Comparison of ENCODE assay signal across 12 cellular contexts in the genomic region with DNA sequence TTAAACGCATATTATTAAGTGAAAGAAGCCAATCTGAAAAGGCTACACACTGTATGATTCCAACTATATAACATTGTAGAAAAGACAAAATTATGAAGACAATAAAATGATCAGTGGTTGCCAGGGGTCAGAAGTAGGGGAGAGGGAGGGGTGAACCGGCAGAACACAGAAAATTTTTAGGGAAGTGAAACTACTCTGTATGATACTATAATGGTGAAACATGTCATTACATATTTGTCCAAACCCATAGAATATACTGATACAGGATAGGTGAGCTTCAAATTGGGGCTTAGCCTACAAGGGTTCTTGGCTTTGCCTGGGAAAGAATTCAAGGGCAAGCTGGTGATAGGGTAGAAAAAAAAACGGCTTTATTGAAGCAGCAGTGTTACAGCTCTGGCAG.
A peak's percentile ranks its signal among the peaks of the same experiment; 100 is the strongest.
DNase-seq lines count a peak whose midpoint lies in the region; ATAC-seq and TF ChIP-seq lines count a peak whose summit lies in the region.
"Had no signal": no experiment of that assay in that cellular context is flagged by ENCODE, and none has a peak within 500 bp of the region (broad histone marks: within the 10 kb centered on the region; RNA-seq: fewer than 3 reads in every experiment).

No MANE protein-coding gene starts in this region.

- POLR2A ChIA-PET in activated B cell treated with CpG ODN at 0.5 μM for 24 hours (lab: Charles Lee), result interaction anchor here (0.6 kb wide), 1 partner anchor 126 kb away, joined by 3 read pairs; no protein-coding TSS in a partner anchor

- DNase-seq in activated B cell treated with CpG ODN at 0.5 μM for 24 hours (no peak), MG63 (no peak), SW 1271 (lab: John Stamatoyannopoulos, UW) (no peak), UCSD-AML1 (lab: John Stamatoyannopoulos, UW; ENCODE audit: unreplicated experiment) (no peak)
- DNase-seq in stimulated activated effector memory CD8-positive, alpha-beta T cell treated with anti-CD3 and anti-CD28 coated beads, Interleukin-12 subunit alpha, Interleukin-12 subunit beta, amount 100 ng/mL, for 72 hours (ENCODE audit: low spot score in 2 of 2), result no peak
- DNase-seq: NK-92 treated with Interleukin-12 subunit alpha and Interleukin-12 subunit beta, amount 100 ng/mL, for 24 hours had no signal

- intact Hi-C loops in activated B cell treated with CpG ODN at 0.5 μM for 24 hours (cut with micrococcal nuclease), result loop anchor here (1.0 kb wide), 1 partner anchor 125 kb away; a partner anchor contains a TSS

- CTCF ChIA-PET in activated B cell treated with CpG ODN at 0.5 μM for 24 hours (lab: Charles Lee), result no interaction called here

- ATAC-seq in GM19035 (IDR thresholded peaks at IDR 0.05; ENCODE audit: unreplicated experiment), result peak; percentile 91
- peak; percentile 65 for ATAC-seq in HG02571 (IDR thresholded peaks at IDR 0.05; ENCODE audit: unreplicated experiment)
- peak; percentile 99 for ATAC-seq in HG03378 (IDR thresholded peaks at IDR 0.05; ENCODE audit: unreplicated experiment)
- ATAC-seq in activated B cell treated with CpG ODN at 0.5 μM for 24 hours (ENCODE audit: low read depth), result peak; percentile 96
- no peak for ATAC-seq in stimulated activated effector memory CD8-positive, alpha-beta T cell treated with anti-CD3 and anti-CD28 coated beads, Interleukin-12 subunit alpha, Interleukin-12 subunit beta, amount 100 ng/mL, for 72 hours

- H3K9me3 Mint-ChIP-seq in activated B cell treated with CpG ODN at 0.5 μM for 24 hours, result peaks cover 18% of the 10 kb centered on the region
- H3K9me3 Mint-ChIP-seq in stimulated activated effector memory CD8-positive, alpha-beta T cell treated with anti-CD3 and anti-CD28 coated beads, Interleukin-12 subunit alpha, Interleukin-12 subunit beta, amount 100 ng/mL, for 72 hours, result peaks cover 2% of the 10 kb centered on the region

- H3K27me3 Mint-ChIP-seq in activated B cell treated with CpG ODN at 0.5 μM for 24 hours, result peaks cover 2% of the 10 kb centered on the region

- no peaks in the 10 kb centered on the region; the same call in 1 of the 2 replicates for H3K9me3 ChIP-seq in MG63
- H3K9me3 ChIP-seq: neutrophil had no signal

- no peaks in the 10 kb centered on the region for H3K27me3 ChIP-seq in MG63
- H3K27me3 ChIP-seq: cardiac muscle cell, esophagus muscularis mucosa, neutrophil had no signal

- no peak for TF ChIP-seq CTCF in activated B cell treated with CpG ODN at 0.5 μM for 24 hours (IDR thresholded peaks at IDR 0.05)

- peak overlapping the region; percentile 12 for H3K27ac Mint-ChIP-seq in activated B cell treated with CpG ODN at 0.5 μM for 24 hours
- H3K27ac Mint-ChIP-seq in stimulated activated effector memory CD8-positive, alpha-beta T cell treated with anti-CD3 and anti-CD28 coated beads, Interleukin-12 subunit alpha, Interleukin-12 subunit beta, amount 100 ng/mL, for 72 hours, result no peak overlapping the region

- no peaks in the 10 kb centered on the region for H3K36me3 ChIP-seq in MG63
- H3K36me3 ChIP-seq: cardiac muscle cell, esophagus muscularis mucosa, neutrophil had no signal

- no peak overlapping the region for H3K4me3 ChIP-seq in MG63
- H3K4me3 ChIP-seq: cardiac muscle cell, esophagus muscularis mucosa had no signal

- no peaks in the 10 kb centered on the region for H3K36me3 Mint-ChIP-seq in activated B cell treated with CpG ODN at 0.5 μM for 24 hours (ENCODE audit: low read depth)
- H3K36me3 Mint-ChIP-seq in stimulated activated effector memory CD8-positive, alpha-beta T cell treated with anti-CD3 and anti-CD28 coated beads, Interleukin-12 subunit alpha, Interleukin-12 subunit beta, amount 100 ng/mL, for 72 hours, result no peaks in the 10 kb centered on the region

- H3K4me1 Mint-ChIP-seq in activated B cell treated with CpG ODN at 0.5 μM for 24 hours, result peaks cover 24% of the 10 kb centered on the region
- H3K4me1 Mint-ChIP-seq in stimulated activated effector memory CD8-positive, alpha-beta T cell treated with anti-CD3 and anti-CD28 coated beads, Interleukin-12 subunit alpha, Interleukin-12 subunit beta, amount 100 ng/mL, for 72 hours, result no peaks in the 10 kb centered on the region

- H3K4me3 Mint-ChIP-seq in activated B cell treated with CpG ODN at 0.5 μM for 24 hours, result peak overlapping the region; percentile 0
- H3K4me3 Mint-ChIP-seq in stimulated activated effector memory CD8-positive, alpha-beta T cell treated with anti-CD3 and anti-CD28 coated beads, Interleukin-12 subunit alpha, Interleukin-12 subunit beta, amount 100 ng/mL, for 72 hours, result no peak overlapping the region
